In genomic region chr16:79267146-79267545, GRCh38 we compare ENCODE assay signal across 12 cellular contexts.
"Had no signal": no experiment of that assay in that cellular context is flagged by ENCODE, and none has a peak within 500 bp of the region (broad histone marks: within the 10 kb centered on the region; RNA-seq: fewer than 3 reads in every experiment).

No MANE protein-coding gene starts in this region.

- H3K27me3 Mint-ChIP-seq: progenitor cell of endocrine pancreas had no signal

- H3K36me3 Mint-ChIP-seq: immature natural killer cell, WTC11 had no signal

- ATAC-seq: WTC11 had no signal

- H3K4me3 Mint-ChIP-seq: endodermal cell, immature natural killer cell, nephron, WTC11 had no signal

- H3K27ac Mint-ChIP-seq: endodermal cell, immature natural killer cell, nephron, progenitor cell of endocrine pancreas, WTC11 had no signal

- H3K9me3 Mint-ChIP-seq: endodermal cell, nephron had no signal

- DNase-seq: activated CD8-positive, alpha-beta memory T cell treated with anti-CD3 and anti-CD28 coated beads, Interleukin-2, amount 50 U/mL, for 4 hours; aorta; endodermal cell; immature natural killer cell; mesendoderm; nucleus accumbens; SIG-M5; stimulated activated naive CD4-positive, alpha-beta T cell; transverse colon had no signal
